In genomic region chr10:56823849-56824248, GRCh38 we compare ENCODE assay signal across 8 cellular contexts.
DNase-seq lines count a peak whose midpoint lies in the region; ATAC-seq, FAIRE-seq and TF ChIP-seq lines count a peak whose summit lies in the region.

No MANE protein-coding gene starts in this region.

- no peak overlapping the region for H3K4me3 ChIP-seq in bronchial epithelial cell (ENCODE audit: low read depth, low read length)

- no peak overlapping the region for H3K27ac Mint-ChIP-seq in natural killer cell treated with Interleukin-12 subunit alpha and Interleukin-12 subunit beta and Interleukin-15 and Interleukin-18, amount 100 ng/mL, for 72 hours

- H3K36me3 ChIP-seq in bronchial epithelial cell (ENCODE audit: control insufficient read depth, insufficient read depth, low read length) = no peaks in the 10 kb centered on the region

- no peaks in the 10 kb centered on the region for H3K4me1 Mint-ChIP-seq in natural killer cell treated with Interleukin-12 subunit alpha and Interleukin-12 subunit beta and Interleukin-15 and Interleukin-18, amount 100 ng/mL, for 72 hours (ENCODE audit: low read depth in 2 of 2)

- DNase-seq in Ammon's horn (ENCODE audit: low spot score) (peak; percentile 13), GM20000 (ENCODE audit: low spot score) (peak; percentile 26), HT1080 (ENCODE audit: low read depth) (peak; percentile 36), bronchial epithelial cell (ENCODE audit: low read depth) (peak; percentile 4), putamen (ENCODE audit: low spot score) (no peak), globus pallidus (ENCODE audit: low spot score) (no peak)
- DNase-seq in natural killer cell treated with Interleukin-12 subunit alpha and Interleukin-12 subunit beta and Interleukin-15 and Interleukin-18, amount 100 ng/mL, for 72 hours (ENCODE audit: low spot score) = no peak

- no peaks in the 10 kb centered on the region for H3K36me3 Mint-ChIP-seq in natural killer cell treated with Interleukin-12 subunit alpha and Interleukin-12 subunit beta and Interleukin-15 and Interleukin-18, amount 100 ng/mL, for 72 hours

- TF ChIP-seq CTCF in GM20000 (IDR thresholded peaks at IDR 0.05; ENCODE audit: extremely low read depth, missing control alignments) (peak; percentile 43), bronchial epithelial cell (IDR thresholded peaks at IDR 0.05; ENCODE audit: insufficient read depth, low read length, severe bottlenecking) (peak; percentile 10)

- H3K27me3 Mint-ChIP-seq in natural killer cell treated with Interleukin-12 subunit alpha and Interleukin-12 subunit beta and Interleukin-15 and Interleukin-18, amount 100 ng/mL, for 72 hours = no peaks in the 10 kb centered on the region

- H3K9me3 Mint-ChIP-seq in natural killer cell treated with Interleukin-12 subunit alpha and Interleukin-12 subunit beta and Interleukin-15 and Interleukin-18, amount 100 ng/mL, for 72 hours = peaks cover 17% of the 10 kb centered on the region

- H3K4me3 Mint-ChIP-seq in natural killer cell treated with Interleukin-12 subunit alpha and Interleukin-12 subunit beta and Interleukin-15 and Interleukin-18, amount 100 ng/mL, for 72 hours = no peak overlapping the region

- H3K27me3 ChIP-seq in bronchial epithelial cell (ENCODE audit: control insufficient read depth, insufficient read depth, low read length) = no peaks in the 10 kb centered on the region

- no peak for FAIRE-seq in bronchial epithelial cell (lab: Jason Lieb, UNC)

- ATAC-seq in GM19023 (IDR thresholded peaks at IDR 0.05; ENCODE audit: unreplicated experiment) = no peak
- ATAC-seq in natural killer cell treated with Interleukin-12 subunit alpha and Interleukin-12 subunit beta and Interleukin-15 and Interleukin-18, amount 100 ng/mL, for 72 hours = no peak

Comparison
In these comparisons a context has a peak if more than half of its experiments do, and no peak if none do; other contexts are left out.
1. DNase-seq: peak in Ammon's horn (single experiment), GM20000 (single experiment), HT1080 (single experiment) and bronchial epithelial cell (single experiment); none in putamen (single experiment), globus pallidus (single experiment) and natural killer cell treated with Interleukin-12 subunit alpha and Interleukin-12 subunit beta and Interleukin-15 and Interleukin-18, amount 100 ng/mL, for 72 hours (single experiment).